In genomic region chr22:50293441-50294318, GRCh38 we compare ENCODE assay signal across 8 cellular contexts. TPM values are rescaled to one million over a fixed set of nuclear protein-coding genes. Genes with fewer than 3 reads are reported as not detected.
DNase-seq lines count a peak whose midpoint lies in the region; ATAC-seq and TF ChIP-seq lines count a peak whose summit lies in the region.

No MANE protein-coding gene starts in this region.

- ATAC-seq in sciatic nerve: peak; percentile 59
- ATAC-seq in GM18861 (IDR thresholded peaks at IDR 0.05; ENCODE audit: unreplicated experiment): no peak

- CTCF ChIA-PET in HEK293 (lab: Yijun Ruan, JAX): interaction anchor here (0.6 to 2.6 kb wide), 8 partner anchors 9 to 402 kb away, joined by 3 to 14 read pairs (median 4); partner anchors contain the start of gene DENND6B

- peaks cover 9% of the 10 kb centered on the region for H3K27me3 Mint-ChIP-seq in activated naive CD8-positive, alpha-beta T cell treated with anti-CD3 and anti-CD28 coated beads for 36 hours

- H3K27ac Mint-ChIP-seq in activated naive CD8-positive, alpha-beta T cell treated with anti-CD3 and anti-CD28 coated beads for 36 hours: peak overlapping the region; percentile 58

- H3K4me3 ChIP-seq in HEK293 (ENCODE audit: low read depth, low read length) (no peak overlapping the region), left ventricle myocardium inferior (peak overlapping the region; percentile 53)

- no peak for TF ChIP-seq CTCF in HEK293 (tag by site-specific recombination; IDR thresholded peaks at IDR 0.05)
- TF ChIP-seq CTCF in left ventricle myocardium inferior (IDR thresholded peaks at IDR 0.05; ENCODE audit: borderline replicate concordance): no peak

- POLR2A ChIA-PET in HEK293 (lab: Yijun Ruan, JAX): interaction anchor here (0.9 to 3.3 kb wide), 5 partner anchors 9 to 214 kb away, joined by 3 to 37 read pairs (median 6); partner anchors contain the start of genes LMF2, NCAPH2 and PLXNB2

- intact Hi-C loops in left ventricle myocardium inferior (cut with micrococcal nuclease): no loop called here
- intact Hi-C loops in sciatic nerve (cut with DNase I): no loop called here

- H3K36me3 ChIP-seq in HEK293 (ENCODE audit: control insufficient read depth in 2 of 2, insufficient read depth in 1 of 2, low read length in 2 of 2) (peaks cover 0 to 57% of the 10 kb centered on the region in 2 experiments; a peak in 2 of 3 replicates), left ventricle myocardium inferior (peaks cover 26% of the 10 kb centered on the region)

- H3K9me3 ChIP-seq in HEK293 (ENCODE audit: control insufficient read depth, insufficient read depth, low read depth, low read length) (no peaks in the 10 kb centered on the region), left ventricle myocardium inferior (replicated peaks) (no peaks in the 10 kb centered on the region)

- no peaks in the 10 kb centered on the region for H3K36me3 Mint-ChIP-seq in activated naive CD8-positive, alpha-beta T cell treated with anti-CD3 and anti-CD28 coated beads for 36 hours

- no peak overlapping the region for H3K27ac ChIP-seq in HEK293 (ENCODE audit: extremely low read depth, low read depth, low read length)
- H3K27ac ChIP-seq in left ventricle myocardium inferior (replicated peaks): peak overlapping the region; percentile 89

- H3K4me3 Mint-ChIP-seq in activated naive CD8-positive, alpha-beta T cell treated with anti-CD3 and anti-CD28 coated beads for 36 hours: peak overlapping the region; percentile 64

- H3K4me1 ChIP-seq in HEK293 (ENCODE audit: control insufficient read depth, insufficient read depth, low read length) (no peaks in the 10 kb centered on the region), left ventricle myocardium inferior (peaks cover 71% of the 10 kb centered on the region)

- H3K27me3 ChIP-seq in left ventricle myocardium inferior (ENCODE audit: low read depth): no peaks in the 10 kb centered on the region

- H3K9me3 Mint-ChIP-seq in activated naive CD8-positive, alpha-beta T cell treated with anti-CD3 and anti-CD28 coated beads for 36 hours: no peaks in the 10 kb centered on the region

- peaks cover 15% of the 10 kb centered on the region for H3K4me1 Mint-ChIP-seq in activated naive CD8-positive, alpha-beta T cell treated with anti-CD3 and anti-CD28 coated beads for 36 hours

- peak; percentile 41 for DNase-seq in activated naive CD8-positive, alpha-beta T cell treated with anti-CD3 and anti-CD28 coated beads for 36 hours
- DNase-seq in left ventricle myocardium inferior (peak; percentile 78), sciatic nerve (ENCODE audit: low spot score) (no peak), GDM1 (lab: John Stamatoyannopoulos, UW) (no peak), NCI-H82 (lab: John Stamatoyannopoulos, UW) (no peak), NCI-H748 (lab: John Stamatoyannopoulos, UW; ENCODE audit: unreplicated experiment) (no peak)

TF ChIP-seq in HEK293, 187 proteins besides CTCF, POLR2A, EP300 and RAD21:
- TF ChIP-seq ZNF785 (tag by site-specific recombination; IDR thresholded peaks at IDR 0.05) (no peak), ZFHX2 (tag by site-specific recombination; conservative IDR thresholded peaks at IDR 0.05) (peak; percentile 84), ZNF48 (tag by site-specific recombination; IDR thresholded peaks at IDR 0.05) (no peak), EGR2 (tag by site-specific recombination; IDR thresholded peaks at IDR 0.05; ENCODE audit: low read depth) (peak; percentile 65), ZNF121 (tag by site-specific recombination; IDR thresholded peaks at IDR 0.05) (no peak), ZSCAN23 (tag by site-specific recombination; IDR thresholded peaks at IDR 0.05) (no peak), ZNF544 (tag by site-specific recombination; IDR thresholded peaks at IDR 0.05) (no peak), ZNF677 (tag by site-specific recombination; IDR thresholded peaks at IDR 0.05) (no peak), ZBTB10 (tag by site-specific recombination; IDR thresholded peaks at IDR 0.05) (no peak), KLF9 (tag by site-specific recombination; IDR thresholded peaks at IDR 0.05; ENCODE audit: low read depth) (no peak), ZNF792 (tag by site-specific recombination; IDR thresholded peaks at IDR 0.05) (no peak), ZIC2 (tag by site-specific recombination; IDR thresholded peaks at IDR 0.05) (peak; percentile 69), ZNF394 (tag by site-specific recombination; IDR thresholded peaks at IDR 0.05; ENCODE audit: borderline replicate concordance) (no peak), ZNF747 (tag by site-specific recombination; IDR thresholded peaks at IDR 0.05) (no peak), ZNF626 (tag by site-specific recombination; IDR thresholded peaks at IDR 0.05) (no peak), TCF7L2 (IDR thresholded peaks at IDR 0.05; ENCODE audit: borderline replicate concordance, low read depth, low read length) (no peak), GLIS1 (tag by site-specific recombination; IDR thresholded peaks at IDR 0.05) (peak; percentile 11; the same call in 1 of the 2 replicates), ZNF664 (tag by site-specific recombination; IDR thresholded peaks at IDR 0.05) (0 out of 2 replicates have a peak, but pooled peaks have one; percentile 27)

RNA-seq across cellular contexts. Expression of gene PLXNB2, which starts 13.8 kb away (rescaled TPM):
- 10 to 100 TPM; 16.1 to 16.8 TPM for total RNA-seq in activated naive CD8-positive, alpha-beta T cell treated with anti-CD3 and anti-CD28 coated beads for 36 hours
- 50.2 TPM for total RNA-seq in left ventricle myocardium inferior
- 160 TPM for total RNA-seq in sciatic nerve

RNA-seq across cellular contexts. Expression of gene MAPK11, which starts 23.5 kb away (rescaled TPM):
- total RNA-seq in activated naive CD8-positive, alpha-beta T cell treated with anti-CD3 and anti-CD28 coated beads for 36 hours: 1 to 10 TPM; 3.2 to 3.3 TPM
- total RNA-seq in left ventricle myocardium inferior (7.8 TPM), sciatic nerve (20.4 TPM)

RNA-seq across cellular contexts. Expression of gene MAPK12, which starts 32.2 kb away (rescaled TPM):
- 1 to 10 TPM; 3.5 to 3.6 TPM for total RNA-seq in activated naive CD8-positive, alpha-beta T cell treated with anti-CD3 and anti-CD28 coated beads for 36 hours
- total RNA-seq in left ventricle myocardium inferior (17.2 TPM), sciatic nerve (17.8 TPM)

RNA-seq across cellular contexts. Expression of gene DENND6B, which starts 33.1 kb away (rescaled TPM):
- 1 to 10 TPM; 4.2 to 4.7 TPM for total RNA-seq in activated naive CD8-positive, alpha-beta T cell treated with anti-CD3 and anti-CD28 coated beads for 36 hours
- total RNA-seq in left ventricle myocardium inferior (1.2 TPM), sciatic nerve (14.0 TPM)

RNA-seq across cellular contexts. Expression of gene HDAC10, which starts 42.6 kb away (rescaled TPM):
- 10 to 100 TPM; 37.3 to 42.3 TPM for total RNA-seq in activated naive CD8-positive, alpha-beta T cell treated with anti-CD3 and anti-CD28 coated beads for 36 hours
- total RNA-seq in left ventricle myocardium inferior (13.6 TPM), sciatic nerve (32.4 TPM)

Comparison
In these comparisons a context has a peak if more than half of its experiments do, and no peak if none do; other contexts are left out.
1. DNase-seq: peak in activated naive CD8-positive, alpha-beta T cell treated with anti-CD3 and anti-CD28 coated beads for 36 hours (single experiment) and left ventricle myocardium inferior (single experiment); none in sciatic nerve (single experiment), GDM1 (single experiment), NCI-H82 (single experiment) and NCI-H748 (single experiment).